12 cellular contexts compared by ENCODE assay signal in genomic region chr2:173043897-173044472, GRCh38.
"Had no signal": no experiment of that assay in that cellular context is flagged by ENCODE, and none has a peak within 500 bp of the region (broad histone marks: within the 10 kb centered on the region; RNA-seq: fewer than 3 reads in every experiment).

No MANE protein-coding gene starts in this region.

- H3K36me3 Mint-ChIP-seq: naive thymus-derived CD8-positive, alpha-beta T cell had no signal

- H3K4me3 ChIP-seq: adrenal gland, coronary artery, mucosa of descending colon, testis had no signal

- H3K9me3 ChIP-seq: adrenal gland, mucosa of descending colon, testis had no signal

- H3K36me3 ChIP-seq: adrenal gland had no signal

- H3K27me3 ChIP-seq: adrenal gland, testis had no signal

- FAIRE-seq: TTC549 had no signal

- H3K27ac Mint-ChIP-seq: naive thymus-derived CD8-positive, alpha-beta T cell; stimulated activated naive CD8-positive, alpha-beta T cell treated with anti-CD3 and anti-CD28 coated beads, Interleukin-15, amount 100 ng/mL, for 72 hours had no signal

- H3K4me3 Mint-ChIP-seq: naive thymus-derived CD8-positive, alpha-beta T cell; stimulated activated naive CD8-positive, alpha-beta T cell treated with anti-CD3 and anti-CD28 coated beads, Interleukin-15, amount 100 ng/mL, for 72 hours had no signal

- H3K9me3 Mint-ChIP-seq: naive thymus-derived CD8-positive, alpha-beta T cell; stimulated activated naive CD8-positive, alpha-beta T cell treated with anti-CD3 and anti-CD28 coated beads, Interleukin-15, amount 100 ng/mL, for 72 hours had no signal

- H3K4me1 ChIP-seq: testis had no signal

- H3K27ac ChIP-seq: coronary artery, testis had no signal

- H3K4me1 Mint-ChIP-seq: naive thymus-derived CD8-positive, alpha-beta T cell had no signal

- ATAC-seq: naive thymus-derived CD8-positive, alpha-beta T cell; stimulated activated naive CD8-positive, alpha-beta T cell treated with anti-CD3 and anti-CD28 coated beads, Interleukin-15, amount 100 ng/mL, for 72 hours had no signal

- DNase-seq: activated naive CD4-positive, alpha-beta T cell treated with anti-CD3 and anti-CD28 coated beads, Interleukin-2, amount 50 U/mL, for 16 hours; central memory CD4-positive, alpha-beta T cell; effector CD8-positive, alpha-beta T cell; mucosa of descending colon; naive thymus-derived CD8-positive, alpha-beta T cell; stimulated activated CD4-positive, alpha-beta T cell treated with anti-CD3 and anti-CD28 coated beads, Interleukin-4, amount 100 ng/mL, for 4 hours; stimulated activated naive CD8-positive, alpha-beta T cell treated with anti-CD3 and anti-CD28 coated beads, Interleukin-15, amount 100 ng/mL, for 72 hours; T-helper 2 cell; testis had no signal

- H3K27me3 Mint-ChIP-seq: stimulated activated naive CD8-positive, alpha-beta T cell treated with anti-CD3 and anti-CD28 coated beads, Interleukin-15, amount 100 ng/mL, for 72 hours had no signal
